Comparison of ENCODE assay signal across 7 cellular contexts in genomic region chr14:21385170-21385904, GRCh38. TPM values are rescaled to one million over a fixed set of nuclear protein-coding genes. Genes with fewer than 3 reads are reported as not detected.
DNase-seq lines count a peak whose midpoint lies in the region; ATAC-seq and TF ChIP-seq lines count a peak whose summit lies in the region.

No MANE protein-coding gene starts in this region.

- peak overlapping the region; percentile 90 for H3K4me2 ChIP-seq in osteoblast (ENCODE audit: insufficient read depth, low read length)

- H3K9me3 Mint-ChIP-seq in activated naive CD8-positive, alpha-beta T cell treated with anti-CD3 and anti-CD28 coated beads, Interleukin-2, amount 50 U/mL, for 24 hours: no peaks in the 10 kb centered on the region

- no peaks in the 10 kb centered on the region for H3K27me3 Mint-ChIP-seq in activated naive CD8-positive, alpha-beta T cell treated with anti-CD3 and anti-CD28 coated beads, Interleukin-2, amount 50 U/mL, for 24 hours

- peaks cover 20% of the 10 kb centered on the region for H3K4me1 ChIP-seq in osteoblast (ENCODE audit: insufficient read depth, low read length)

- peak overlapping the region; percentile 100 for H3K27ac ChIP-seq in osteoblast (ENCODE audit: low read depth, low read length)

- ATAC-seq in activated naive CD8-positive, alpha-beta T cell treated with anti-CD3 and anti-CD28 coated beads, Interleukin-2, amount 50 U/mL, for 24 hours: no peak
- no peak for ATAC-seq in HG02642 (IDR thresholded peaks at IDR 0.05; ENCODE audit: poor library complexity, unreplicated experiment)

- H4K20me1 ChIP-seq in osteoblast (ENCODE audit: insufficient read depth, low read length): peaks cover 9% of the 10 kb centered on the region

- H3K79me2 ChIP-seq in osteoblast (ENCODE audit: insufficient read depth, low read length): peaks cover 34% of the 10 kb centered on the region

- no peaks in the 10 kb centered on the region for H3K9me3 ChIP-seq in osteoblast (ENCODE audit: low read depth, low read length)

- H3K4me3 Mint-ChIP-seq in activated naive CD8-positive, alpha-beta T cell treated with anti-CD3 and anti-CD28 coated beads, Interleukin-2, amount 50 U/mL, for 24 hours: peak overlapping the region; percentile 97

- peaks cover 39% of the 10 kb centered on the region for H3K4me1 Mint-ChIP-seq in activated naive CD8-positive, alpha-beta T cell treated with anti-CD3 and anti-CD28 coated beads, Interleukin-2, amount 50 U/mL, for 24 hours

- no peak for TF ChIP-seq CTCF in GM13977 (IDR thresholded peaks at IDR 0.05; ENCODE audit: extremely low read depth, insufficient read depth, missing control alignments)
- no peak for TF ChIP-seq CTCF in osteoblast (IDR thresholded peaks at IDR 0.05; ENCODE audit: extremely low read depth, low read depth, low read length)

- in situ Hi-C loops in GM13977 (cut with MboI; ENCODE audit: low pct_unique_long_range_greater_than_20kb, low sequenced_read_pairs, unreplicated experiment): no loop called here
- in situ Hi-C loops in ACHN (cut with HindIII; ENCODE audit: low pct_ligation_motif_present, low pct_unique_long_range_greater_than_20kb, low sequenced_read_pairs): no loop called here

- no peak overlapping the region for H2AFZ ChIP-seq in osteoblast (ENCODE audit: low read length)

- peaks cover 38% of the 10 kb centered on the region for H3K36me3 ChIP-seq in osteoblast (ENCODE audit: insufficient read depth, low read length)

- peak overlapping the region; percentile 99 for H3K27ac Mint-ChIP-seq in activated naive CD8-positive, alpha-beta T cell treated with anti-CD3 and anti-CD28 coated beads, Interleukin-2, amount 50 U/mL, for 24 hours

- no peaks in the 10 kb centered on the region for H3K27me3 ChIP-seq in osteoblast (ENCODE audit: insufficient read depth, low read length)

- no peak overlapping the region for H3K4me3 ChIP-seq in osteoblast (ENCODE audit: insufficient read depth, low read length)

- DNase-seq in GM13977 (ENCODE audit: low spot score): peak; percentile 27
- peak; percentile 88 to 92 for DNase-seq in Kasumi-1 (lab: John Stamatoyannopoulos, UW)
- DNase-seq in activated naive CD8-positive, alpha-beta T cell treated with anti-CD3 and anti-CD28 coated beads, Interleukin-2, amount 50 U/mL, for 24 hours: peak; percentile 7
- DNase-seq in osteoblast (ENCODE audit: insufficient read length, low spot score, missing footprints): no peak
- no peak for DNase-seq in NCI-H2081 (lab: John Stamatoyannopoulos, UW)
- DNase-seq in ACHN: no peak

- peaks cover 43% of the 10 kb centered on the region for H3K36me3 Mint-ChIP-seq in activated naive CD8-positive, alpha-beta T cell treated with anti-CD3 and anti-CD28 coated beads, Interleukin-2, amount 50 U/mL, for 24 hours (ENCODE audit: low read depth)

RNA-seq across cellular contexts. Expression of gene SUPT16H, which starts 1.5 kb away (rescaled TPM):
- total RNA-seq in osteoblast: 71.3 and 72.0 TPM in 2 replicates

Comparison
In these comparisons a context has a peak if more than half of its experiments do, and no peak if none do; other contexts are left out.
1. DNase-seq: peak in GM13977 (single experiment), Kasumi-1 (2 of 2) and activated naive CD8-positive, alpha-beta T cell treated with anti-CD3 and anti-CD28 coated beads, Interleukin-2, amount 50 U/mL, for 24 hours (single experiment); none in osteoblast (single experiment), NCI-H2081 (0 of 2) and ACHN (single experiment).